8 cellular contexts compared by ENCODE assay signal in the genomic region with DNA sequence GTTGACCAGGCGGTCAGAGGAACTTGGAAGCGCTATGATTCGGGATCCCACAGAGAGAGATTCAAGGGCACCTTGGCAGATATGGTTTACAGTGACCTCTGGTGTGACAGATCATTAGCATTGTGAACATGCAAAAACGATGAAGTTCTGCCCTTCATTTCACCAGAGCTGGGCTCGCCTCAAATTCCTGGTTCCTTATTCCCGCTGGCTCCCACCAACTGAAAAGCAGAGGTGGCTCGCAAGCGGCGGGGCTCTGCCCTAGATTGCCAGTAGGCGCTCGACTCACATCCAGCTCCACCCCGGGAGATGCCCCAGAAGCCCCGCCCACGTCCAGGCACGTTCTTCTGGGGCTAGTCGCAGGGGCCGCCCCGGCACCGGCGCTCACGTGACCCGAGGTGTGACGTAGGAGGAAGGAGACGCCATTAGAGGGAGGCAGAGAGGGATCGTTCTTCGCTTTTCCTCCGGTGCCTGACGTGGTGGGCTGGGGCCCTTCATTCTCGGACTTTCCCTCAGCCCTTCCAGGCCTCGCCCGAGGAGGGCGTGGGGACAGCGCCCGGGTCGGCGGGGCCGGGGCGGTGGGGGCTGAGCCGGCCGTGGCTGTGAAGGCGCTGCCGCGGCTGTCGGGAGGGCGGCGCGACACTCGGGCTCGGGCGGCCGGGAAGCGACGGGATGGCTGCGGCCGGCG. TPM values are rescaled to one million over a fixed set of nuclear protein-coding genes. Genes with fewer than 3 reads are reported as not detected.
DNase-seq lines count a peak whose midpoint lies in the region; FAIRE-seq and TF ChIP-seq lines count a peak whose summit lies in the region.

A gene with protein sequence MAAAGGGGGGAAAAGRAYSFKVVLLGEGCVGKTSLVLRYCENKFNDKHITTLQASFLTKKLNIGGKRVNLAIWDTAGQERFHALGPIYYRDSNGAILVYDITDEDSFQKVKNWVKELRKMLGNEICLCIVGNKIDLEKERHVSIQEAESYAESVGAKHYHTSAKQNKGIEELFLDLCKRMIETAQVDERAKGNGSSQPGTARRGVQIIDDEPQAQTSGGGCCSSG (plus strand): TSS at position 403 of the 685 bp plus-strand sequence. CDS start 267 bp downstream, at position 670.

- H3K36me3 ChIP-seq in GM06990 (ENCODE audit: control insufficient read depth, insufficient read depth, low read length) = peaks cover 4% of the 10 kb centered on the region
- no peaks in the 10 kb centered on the region for H3K36me3 ChIP-seq in neutrophil

- intact Hi-C loops in activated naive CD4-positive, alpha-beta T cell treated with anti-CD3 and anti-CD28 coated beads for 36 hours (cut with micrococcal nuclease) = loop anchor here (1.0 to 5.0 kb wide), 8 partner anchors 9 to 1511 kb away; a partner anchor contains a TSS

- peaks cover 35% of the 10 kb centered on the region for H3K4me1 Mint-ChIP-seq in activated naive CD4-positive, alpha-beta T cell treated with anti-CD3 and anti-CD28 coated beads for 36 hours (ENCODE audit: low read depth)

- H3K4me1 ChIP-seq in neutrophil (ENCODE audit: control insufficient read depth in 1 of 2, insufficient read depth in 1 of 2, low read depth in 1 of 2, low read length in 1 of 2) = peaks cover 26 to 38% of the 10 kb centered on the region in 2 experiments

- H3K36me3 Mint-ChIP-seq in activated naive CD4-positive, alpha-beta T cell treated with anti-CD3 and anti-CD28 coated beads for 36 hours (ENCODE audit: low read depth) = peaks cover 35% of the 10 kb centered on the region

- peaks cover 7% of the 10 kb centered on the region for H3K9me3 Mint-ChIP-seq in activated naive CD4-positive, alpha-beta T cell treated with anti-CD3 and anti-CD28 coated beads for 36 hours

- H3K27me3 ChIP-seq in GM06990 (replicated peaks; ENCODE audit: control insufficient read depth, insufficient read depth, low read length) (no peaks in the 10 kb centered on the region), neutrophil (peaks cover 4% of the 10 kb centered on the region)

- CTCF ChIA-PET in activated naive CD4-positive, alpha-beta T cell treated with anti-CD3 and anti-CD28 coated beads for 36 hours (lab: Charles Lee) = interaction anchor here (1.1 to 3.5 kb wide), 3 partner anchors 8 to 338 kb away, joined by 3 to 17 read pairs (median 9); no protein-coding TSS in a partner anchor

- peak within 1 kb of the TSS; percentile 96 for H3K27ac Mint-ChIP-seq in activated naive CD4-positive, alpha-beta T cell treated with anti-CD3 and anti-CD28 coated beads for 36 hours

- H3K27ac ChIP-seq in neutrophil (peak within 1 kb of the TSS; percentile 98), substantia nigra (ENCODE audit: low read depth, low read length, poor library complexity, severe bottlenecking) (peak within 1 kb of the TSS; percentile 79)

- H3K9me3 ChIP-seq in neutrophil = no peaks in the 10 kb centered on the region

- H3K4me3 ChIP-seq in GM06990 (replicated peaks; ENCODE audit: low read depth, low read length) (peak within 1 kb of the TSS; percentile 88), HFF-Myc (replicated peaks; ENCODE audit: low read depth, low read length) (peak within 1 kb of the TSS; percentile 98), neutrophil (ENCODE audit: low read depth in 1 of 2, low read length in 1 of 2) (peak within 1 kb of the TSS; percentile 81 to 88)

- DNase-seq in GM06990 (ENCODE audit: extremely low read depth, insufficient read length) (peak; percentile 95), HFF-Myc (ENCODE audit: extremely low read depth, low read depth) (peak; percentile 83), NAMALWA (ENCODE audit: low spot score) (peak; percentile 99), SK-N-DZ (ENCODE audit: low spot score) (peak; percentile 98), frontal cortex (ENCODE audit: low spot score in 2 of 2) (peak; percentile 94 to 95), substantia nigra (lab: John Stamatoyannopoulos, UW) (peak; percentile 67 to 99 (median 95))
- peak; percentile 99 for DNase-seq in activated naive CD4-positive, alpha-beta T cell treated with anti-CD3 and anti-CD28 coated beads for 36 hours

- peak within 1 kb of the TSS; percentile 89 for H3K4me3 Mint-ChIP-seq in activated naive CD4-positive, alpha-beta T cell treated with anti-CD3 and anti-CD28 coated beads for 36 hours

- H3K27me3 Mint-ChIP-seq in activated naive CD4-positive, alpha-beta T cell treated with anti-CD3 and anti-CD28 coated beads for 36 hours (ENCODE audit: low read depth) = peaks cover 7% of the 10 kb centered on the region

- peak; percentile 13 for FAIRE-seq in frontal cortex (lab: Jason Lieb, UNC)

- TF ChIP-seq CTCF in GM06990 (IDR thresholded peaks at IDR 0.05; ENCODE audit: insufficient read depth, low read length, poor library complexity, severe bottlenecking) (no peak), HFF-Myc (IDR thresholded peaks at IDR 0.05; ENCODE audit: low read depth, low read length, missing control alignments) (peak; percentile 15), neutrophil (IDR thresholded peaks at IDR 0.05) (peak; percentile 78)

RNA-seq across cellular contexts. Expression of the gene that starts here (rescaled TPM):
- 16.8 and 23.1 TPM in 2 replicates for polyA plus RNA-seq in SK-N-DZ (2014; cell fraction: cytosol; rRNA removed)
- polyA plus RNA-seq in SK-N-DZ (2014; cell fraction: nucleus; rRNA removed) = 4.3 and 5.7 TPM in 2 replicates
- 10 to 100 TPM; 76.3 to 80.3 TPM for total RNA-seq in activated naive CD4-positive, alpha-beta T cell treated with anti-CD3 and anti-CD28 coated beads for 36 hours
- total RNA-seq in frontal cortex = 14.3 TPM

Comparison
In these comparisons a context has a peak if more than half of its experiments do, and no peak if none do; other contexts are left out.
1. Peak in every context shown above with its lines: DNase-seq, H3K4me3 ChIP-seq and H3K27ac ChIP-seq.